ENCODE assay signal across 1 cellular context in genomic region chr16:1858189-1858588, GRCh38.
TF ChIP-seq lines count a peak whose summit lies in the region.

No MANE protein-coding gene starts in this region.

TF ChIP-seq in HepG2, 621 proteins besides CTCF, POLR2A, EP300 and RAD21:
- TF ChIP-seq FOXP1 (IDR thresholded peaks at IDR 0.05) (no peak), FOXP1 (CRISPR knock-in tag; IDR thresholded peaks at IDR 0.05) (no peak), MZF1 (CRISPR knock-in tag; IDR thresholded peaks at IDR 0.05; ENCODE audit: borderline replicate concordance) (no peak), SALL1 (CRISPR knock-in tag; IDR thresholded peaks at IDR 0.05) (0 out of 2 replicates have a peak, but pooled peaks have one; percentile 20), PBX3 (CRISPR knock-in tag; IDR thresholded peaks at IDR 0.05; ENCODE audit: borderline replicate concordance) (no peak), NFE2L1 (CRISPR knock-in tag; IDR thresholded peaks at IDR 0.05; ENCODE audit: borderline replicate concordance) (no peak), ZNF263 (CRISPR knock-in tag; IDR thresholded peaks at IDR 0.05) (peak; percentile 53), ZNF775 (CRISPR knock-in tag; IDR thresholded peaks at IDR 0.05; ENCODE audit: borderline replicate concordance) (no peak), KLF15 (CRISPR knock-in tag; IDR thresholded peaks at IDR 0.05; ENCODE audit: borderline replicate concordance) (no peak), RERE (CRISPR knock-in tag; IDR thresholded peaks at IDR 0.05; ENCODE audit: low read depth) (no peak), ONECUT2 (CRISPR knock-in tag; IDR thresholded peaks at IDR 0.05) (no peak), TFDP2 (CRISPR knock-in tag; IDR thresholded peaks at IDR 0.05) (no peak), UBTF (CRISPR knock-in tag; IDR thresholded peaks at IDR 0.05) (0 out of 2 replicates have a peak, but pooled peaks have one; percentile 28), NFYC (CRISPR knock-in tag; IDR thresholded peaks at IDR 0.05) (no peak), SMC3 (IDR thresholded peaks at IDR 0.05; ENCODE audit: low read length) (no peak), ZNF124 (CRISPR knock-in tag; IDR thresholded peaks at IDR 0.05) (no peak)
- TF ChIP-seq, protein P1, sequence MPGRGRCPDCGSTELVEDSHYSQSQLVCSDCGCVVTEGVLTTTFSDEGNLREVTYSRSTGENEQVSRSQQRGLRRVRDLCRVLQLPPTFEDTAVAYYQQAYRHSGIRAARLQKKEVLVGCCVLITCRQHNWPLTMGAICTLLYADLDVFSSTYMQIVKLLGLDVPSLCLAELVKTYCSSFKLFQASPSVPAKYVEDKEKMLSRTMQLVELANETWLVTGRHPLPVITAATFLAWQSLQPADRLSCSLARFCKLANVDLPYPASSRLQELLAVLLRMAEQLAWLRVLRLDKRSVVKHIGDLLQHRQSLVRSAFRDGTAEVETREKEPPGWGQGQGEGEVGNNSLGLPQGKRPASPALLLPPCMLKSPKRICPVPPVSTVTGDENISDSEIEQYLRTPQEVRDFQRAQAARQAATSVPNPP (CRISPR knock-in tag; IDR thresholded peaks at IDR 0.05), result no peak
- TF ChIP-seq, protein P2, sequence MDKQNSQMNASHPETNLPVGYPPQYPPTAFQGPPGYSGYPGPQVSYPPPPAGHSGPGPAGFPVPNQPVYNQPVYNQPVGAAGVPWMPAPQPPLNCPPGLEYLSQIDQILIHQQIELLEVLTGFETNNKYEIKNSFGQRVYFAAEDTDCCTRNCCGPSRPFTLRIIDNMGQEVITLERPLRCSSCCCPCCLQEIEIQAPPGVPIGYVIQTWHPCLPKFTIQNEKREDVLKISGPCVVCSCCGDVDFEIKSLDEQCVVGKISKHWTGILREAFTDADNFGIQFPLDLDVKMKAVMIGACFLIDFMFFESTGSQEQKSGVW (CRISPR knock-in tag; IDR thresholded peaks at IDR 0.05; ENCODE audit: borderline replicate concordance), result no peak
